In the genomic region with DNA sequence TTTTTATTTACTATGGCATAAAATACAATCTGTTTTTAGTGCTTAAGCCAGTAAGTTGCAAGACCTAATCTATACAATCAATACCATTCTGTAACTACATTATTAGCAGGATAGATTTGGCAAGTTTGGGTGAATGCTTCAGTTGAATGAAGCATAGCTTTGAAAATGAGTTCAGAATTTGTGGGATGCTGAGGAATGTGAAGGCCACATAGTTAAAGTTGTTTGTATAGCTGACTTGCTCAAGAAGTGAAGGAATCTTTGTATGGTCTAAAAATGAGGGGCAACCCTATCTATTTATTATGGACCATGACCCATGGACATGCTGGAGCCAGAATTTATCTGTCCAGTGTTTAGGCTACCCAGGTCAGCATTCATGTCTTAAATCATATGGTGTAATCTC, we compare ENCODE assay signal across 26 cellular contexts. TPM values are rescaled to one million over a fixed set of nuclear protein-coding genes. Genes with fewer than 3 reads are reported as not detected.
DNase-seq lines count a peak whose midpoint lies in the region; ATAC-seq, FAIRE-seq and TF ChIP-seq lines count a peak whose summit lies in the region.
"Had no signal": no experiment of that assay in that cellular context is flagged by ENCODE, and none has a peak within 500 bp of the region (broad histone marks: within the 10 kb centered on the region; RNA-seq: fewer than 3 reads in every experiment).

No MANE protein-coding gene starts in this region.

- no peak for TF ChIP-seq POLR2A in GM12892 (IDR thresholded peaks at IDR 0.05; ENCODE audit: low read depth, low read length)
- TF ChIP-seq POLR2A in body of pancreas (IDR thresholded peaks at IDR 0.05): no peak

- H3K36me3 Mint-ChIP-seq in stimulated activated effector memory CD8-positive, alpha-beta T cell treated with anti-CD3 and anti-CD28 coated beads, Interleukin-12 subunit alpha, Interleukin-12 subunit beta, amount 100 ng/mL, for 72 hours: no peaks in the 10 kb centered on the region

- intact Hi-C loops in body of pancreas (cut with DNase I): no loop called here

- no peak overlapping the region for H3K27ac Mint-ChIP-seq in stimulated activated effector memory CD8-positive, alpha-beta T cell treated with anti-CD3 and anti-CD28 coated beads, Interleukin-12 subunit alpha, Interleukin-12 subunit beta, amount 100 ng/mL, for 72 hours
- H3K27ac Mint-ChIP-seq: CD4-positive, alpha-beta memory T cell had no signal

- no peak for DNase-seq in GM12892 (ENCODE audit: insufficient read length)
- DNase-seq in amniotic epithelial cell (ENCODE audit: low read depth): peak; percentile 29
- DNase-seq in fibroblast of pulmonary artery (ENCODE audit: low read depth): peak; percentile 8
- no peak for DNase-seq in activated CD4-positive, alpha-beta T cell treated with anti-CD3 and anti-CD28 coated beads, Interleukin-2, amount 50 U/mL, for 4 hours
- no peak for DNase-seq in body of pancreas
- DNase-seq in omental fat pad (ENCODE audit: low spot score): no peak
- DNase-seq in stimulated activated effector memory CD8-positive, alpha-beta T cell treated with anti-CD3 and anti-CD28 coated beads, Interleukin-12 subunit alpha, Interleukin-12 subunit beta, amount 100 ng/mL, for 72 hours (ENCODE audit: low spot score in 2 of 2): no peak
- DNase-seq: C1 segment of cervical spinal cord; CD4-positive, alpha-beta memory T cell; COR-L47; DMS53; H7; KG1; MM.1S; NCI-H2029; NCI-H446; NCI-H526; NCI-H82; NK-92 treated with Interleukin-12 subunit alpha and Interleukin-12 subunit beta, amount 100 ng/mL, for 24 hours; PC-3; SK-N-SH had no signal

- H3K27me3 ChIP-seq in body of pancreas: no peaks in the 10 kb centered on the region

- no peak overlapping the region for H3K4me3 Mint-ChIP-seq in stimulated activated effector memory CD8-positive, alpha-beta T cell treated with anti-CD3 and anti-CD28 coated beads, Interleukin-12 subunit alpha, Interleukin-12 subunit beta, amount 100 ng/mL, for 72 hours
- H3K4me3 Mint-ChIP-seq: CD4-positive, alpha-beta memory T cell had no signal

- H3K4me1 Mint-ChIP-seq in stimulated activated effector memory CD8-positive, alpha-beta T cell treated with anti-CD3 and anti-CD28 coated beads, Interleukin-12 subunit alpha, Interleukin-12 subunit beta, amount 100 ng/mL, for 72 hours: peaks cover 20% of the 10 kb centered on the region

- no peaks in the 10 kb centered on the region for H3K36me3 ChIP-seq in body of pancreas (replicated peaks in 1 of 2; ENCODE audit: insufficient read depth in 1 of 2, low read depth in 2 of 2)

- H3K4me3 ChIP-seq in fibroblast of pulmonary artery (replicated peaks; ENCODE audit: low read depth, low read length) (no peak overlapping the region), body of pancreas (no peak overlapping the region)
- H3K4me3 ChIP-seq: A549 had no signal

- ATAC-seq in body of pancreas: no peak
- no peak for ATAC-seq in omental fat pad (ENCODE audit: low FRiP score)
- no peak for ATAC-seq in stimulated activated effector memory CD8-positive, alpha-beta T cell treated with anti-CD3 and anti-CD28 coated beads, Interleukin-12 subunit alpha, Interleukin-12 subunit beta, amount 100 ng/mL, for 72 hours
- ATAC-seq: A549, PC-3 had no signal

- H3K9me3 Mint-ChIP-seq in stimulated activated effector memory CD8-positive, alpha-beta T cell treated with anti-CD3 and anti-CD28 coated beads, Interleukin-12 subunit alpha, Interleukin-12 subunit beta, amount 100 ng/mL, for 72 hours: no peaks in the 10 kb centered on the region

- H3K27ac ChIP-seq in body of pancreas: no peak overlapping the region
- H3K27ac ChIP-seq: A549 had no signal

- FAIRE-seq in GM12892 (lab: Jason Lieb, UNC): peak; percentile 58
- FAIRE-seq: G401.6, GM12891, GM19239, HTR-8/SVneo had no signal

- no peak for TF ChIP-seq CTCF in fibroblast of pulmonary artery (IDR thresholded peaks at IDR 0.05; ENCODE audit: low read length, missing control alignments)
- no peak for TF ChIP-seq CTCF in body of pancreas (IDR thresholded peaks at IDR 0.05)
- no peak for TF ChIP-seq CTCF in omental fat pad (IDR thresholded peaks at IDR 0.05)

- peaks cover 17% of the 10 kb centered on the region for H3K4me1 ChIP-seq in body of pancreas

- H3K9me3 ChIP-seq in body of pancreas: no peaks in the 10 kb centered on the region
- H3K9me3 ChIP-seq: A549, SK-N-SH had no signal

RNA-seq across cellular contexts. Expression of a gene that starts 58.5 kb away (rescaled TPM):
- polyA plus RNA-seq in GM12892 (2012; ENCODE audit: missing spikeins): 2.6 TPM
- total RNA-seq in body of pancreas: 10 to 100 TPM; 14.5 to 17.1 TPM
- total RNA-seq in omental fat pad: 10 to 100 TPM; 43.1 to 62.6 (median 46.1) TPM

Comparison
In these comparisons a context has a peak if more than half of its experiments do, and no peak if none do; other contexts are left out.
1. DNase-seq: peak in amniotic epithelial cell (single experiment) and fibroblast of pulmonary artery (single experiment); none in GM12892 (single experiment), activated CD4-positive, alpha-beta T cell treated with anti-CD3 and anti-CD28 coated beads, Interleukin-2, amount 50 U/mL, for 4 hours (0 of 2), body of pancreas (0 of 4), omental fat pad (single experiment) and stimulated activated effector memory CD8-positive, alpha-beta T cell treated with anti-CD3 and anti-CD28 coated beads, Interleukin-12 subunit alpha, Interleukin-12 subunit beta, amount 100 ng/mL, for 72 hours (0 of 2).